ENCODE assay signal across 10 cellular contexts in the genomic region with DNA sequence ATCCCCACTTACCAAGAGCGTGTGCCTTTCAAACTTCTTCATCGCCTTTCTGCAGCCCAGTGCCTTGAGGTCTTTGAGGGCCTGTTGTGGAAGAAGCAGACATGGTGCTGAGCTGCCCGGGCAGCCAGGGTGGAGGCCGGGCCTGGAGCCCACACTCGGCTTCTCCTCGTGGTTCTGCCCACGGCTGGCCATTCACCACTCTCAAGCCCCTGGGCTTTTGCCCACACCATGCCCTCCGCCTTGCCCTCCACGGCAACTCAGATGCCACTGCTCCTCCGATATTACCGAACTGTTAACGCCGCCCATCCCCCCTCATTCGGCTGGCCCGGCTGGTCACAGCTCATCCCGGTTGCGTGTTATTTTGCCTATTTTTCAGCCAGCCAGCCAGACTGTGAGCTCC. TPM values are rescaled to one million over a fixed set of nuclear protein-coding genes. Genes with fewer than 3 reads are reported as not detected.
A peak's percentile ranks its signal among the peaks of the same experiment; 100 is the strongest.
DNase-seq lines count a peak whose midpoint lies in the region; ATAC-seq, FAIRE-seq and TF ChIP-seq lines count a peak whose summit lies in the region.
"Had no signal": no experiment of that assay in that cellular context is flagged by ENCODE, and none has a peak within 500 bp of the region (broad histone marks: within the 10 kb centered on the region; RNA-seq: fewer than 3 reads in every experiment).

No MANE protein-coding gene starts in this region.

- no peaks in the 10 kb centered on the region for H3K36me3 ChIP-seq in HepG2 (replicated peaks in 1 of 2; ENCODE audit: control insufficient read depth in 1 of 2, insufficient read depth in 2 of 2, low read length in 2 of 2)

- no peak overlapping the region for H3K4me3 Mint-ChIP-seq in activated CD8-positive, alpha-beta T cell treated with anti-CD3 and anti-CD28 coated beads for 36 hours
- H3K4me3 Mint-ChIP-seq in activated CD8-positive, alpha-beta T cell treated with anti-CD3 and anti-CD28 coated beads, Interleukin-2, amount 10 ng/mL, durations not matched to agents 7 days and 5 days, result no peak overlapping the region
- H3K4me3 Mint-ChIP-seq: activated T-cell treated with anti-CD3 and anti-CD28 coated beads, Interleukin-2, amount 50 U/mL, for 24 hours; endodermal cell had no signal

- TF ChIP-seq POLR2A in HepG2 (IDR thresholded peaks at IDR 0.05; ENCODE audit: insufficient read depth in 1 of 2, low read depth in 2 of 2, low read length in 2 of 2), result no peak

- no peaks in the 10 kb centered on the region for H3K9me3 ChIP-seq in HepG2 (ENCODE audit: low read length)

- no peak for FAIRE-seq in HepG2 (lab: Jason Lieb, UNC)

- BruUV-seq in HepG2 (replicated peaks; lab: Mats Ljungman, UMichigan), result no TSS peak

- H3K4me1 ChIP-seq in HepG2 (ENCODE audit: insufficient read depth, low read length), result 0 out of 2 replicates have a peak, but pooled peaks cover 2% of the 10 kb centered on the region

- H3K9me3 Mint-ChIP-seq in activated CD8-positive, alpha-beta T cell treated with anti-CD3 and anti-CD28 coated beads for 36 hours, result no peaks in the 10 kb centered on the region
- H3K9me3 Mint-ChIP-seq in activated CD8-positive, alpha-beta T cell treated with anti-CD3 and anti-CD28 coated beads, Interleukin-2, amount 10 ng/mL, durations not matched to agents 7 days and 5 days (ENCODE audit: insufficient read depth), result no peaks in the 10 kb centered on the region
- H3K9me3 Mint-ChIP-seq: activated T-cell treated with anti-CD3 and anti-CD28 coated beads, Interleukin-2, amount 50 U/mL, for 24 hours; nephron had no signal

- TF ChIP-seq RAD21 in HepG2 (CRISPR knock-in tag; IDR thresholded peaks at IDR 0.05), result no peak

- intact Hi-C loops in activated CD8-positive, alpha-beta T cell treated with anti-CD3 and anti-CD28 coated beads for 36 hours (cut with micrococcal nuclease), result no loop called here
- intact Hi-C loops in sciatic nerve (cut with DNase I) (no loop called here), HepG2 (cut with micrococcal nuclease; ENCODE audit: unreplicated experiment) (no loop called here)

- H4K20me1 ChIP-seq in HepG2 (ENCODE audit: insufficient read depth, low read length), result no peaks in the 10 kb centered on the region

- H3K27me3 ChIP-seq in HepG2 (ENCODE audit: control insufficient read depth in 1 of 2, insufficient read depth in 2 of 2, low read length in 2 of 2), result peaks cover 9% of the 10 kb centered on the region in 2 experiments; a peak in 4 of 5 replicates

- H3K9ac ChIP-seq in HepG2 (ENCODE audit: insufficient read depth, low read depth, low read length), result no peak overlapping the region

- CTCF ChIA-PET in activated CD8-positive, alpha-beta T cell treated with anti-CD3 and anti-CD28 coated beads for 36 hours (lab: Charles Lee), result interaction anchor here (1.8 to 2.7 kb wide), 2 partner anchors 10 to 14 kb away, joined by 10 read pairs; no protein-coding TSS in a partner anchor
- CTCF ChIA-PET in activated CD8-positive, alpha-beta T cell treated with anti-CD3 and anti-CD28 coated beads, Interleukin-2, amount 10 ng/mL, durations not matched to agents 7 days and 5 days (lab: Charles Lee), result interaction anchor here (1.6 to 1.8 kb wide), 2 partner anchors 11 to 15 kb away, joined by 4 read pairs; no protein-coding TSS in a partner anchor
- CTCF ChIA-PET in HepG2 (lab: Yijun Ruan, JAX; ENCODE audit: low intra/inter-chr PET ratio, low total read pairs), result no interaction called here

- POLR2A ChIA-PET in activated CD8-positive, alpha-beta T cell treated with anti-CD3 and anti-CD28 coated beads for 36 hours (lab: Charles Lee), result interaction anchor here (1.1 to 8.9 kb wide), 3 partner anchors 15 to 37 kb away, joined by 4 to 48 read pairs (median 9); partner anchors contain the start of genes AKT1S1, ATF5 and NUP62
- POLR2A ChIA-PET in activated CD8-positive, alpha-beta T cell treated with anti-CD3 and anti-CD28 coated beads, Interleukin-2, amount 10 ng/mL, durations not matched to agents 7 days and 5 days (lab: Charles Lee), result no interaction called here
- POLR2A ChIA-PET in HepG2 (lab: Yijun Ruan, JAX), result interaction anchor here (0.7 kb wide), 1 partner anchor 37 kb away, joined by 3 read pairs; the partner anchor contains the start of genes ATF5 and NUP62

- peak overlapping the region; percentile 34 for H3K27ac Mint-ChIP-seq in activated CD8-positive, alpha-beta T cell treated with anti-CD3 and anti-CD28 coated beads for 36 hours
- no peak overlapping the region for H3K27ac Mint-ChIP-seq in activated CD8-positive, alpha-beta T cell treated with anti-CD3 and anti-CD28 coated beads, Interleukin-2, amount 10 ng/mL, durations not matched to agents 7 days and 5 days
- H3K27ac Mint-ChIP-seq: activated T-cell treated with anti-CD3 and anti-CD28 coated beads, Interleukin-2, amount 50 U/mL, for 24 hours; endodermal cell; nephron had no signal

- no peak for DNase-seq in activated CD8-positive, alpha-beta T cell treated with anti-CD3 and anti-CD28 coated beads for 36 hours
- no peak for DNase-seq in activated CD8-positive, alpha-beta T cell treated with anti-CD3 and anti-CD28 coated beads, Interleukin-2, amount 10 ng/mL, durations not matched to agents 7 days and 5 days
- DNase-seq in sciatic nerve (ENCODE audit: low spot score), result peak; percentile 59
- DNase-seq in HepG2 (ENCODE audit: low spot score), result no peak
- DNase-seq: activated T-cell treated with anti-CD3 and anti-CD28 coated beads, Interleukin-2, amount 50 U/mL, for 24 hours; left cardiac atrium had no signal

- H3K4me2 ChIP-seq in HepG2 (ENCODE audit: low read depth, low read length), result no peak overlapping the region

- H3K4me3 ChIP-seq in HepG2 (replicated peaks in 1 of 3; ENCODE audit: insufficient read depth in 1 of 3, low read depth in 2 of 3, low read length in 3 of 3), result no peak overlapping the region

- in situ Hi-C loops in HepG2 (cut with HindIII; ENCODE audit: extremely low pct_ligation_motif_present, low pct_unique_long_range_greater_than_20kb), result no loop called here

- no peak for TF ChIP-seq CTCF in activated CD8-positive, alpha-beta T cell treated with anti-CD3 and anti-CD28 coated beads for 36 hours (IDR thresholded peaks at IDR 0.05)
- TF ChIP-seq CTCF in HepG2 (CRISPR knock-in tag; IDR thresholded peaks at IDR 0.05), result no peak

- peaks cover 11% of the 10 kb centered on the region for H3K36me3 Mint-ChIP-seq in activated CD8-positive, alpha-beta T cell treated with anti-CD3 and anti-CD28 coated beads for 36 hours (ENCODE audit: low read depth)
- H3K36me3 Mint-ChIP-seq in activated CD8-positive, alpha-beta T cell treated with anti-CD3 and anti-CD28 coated beads, Interleukin-2, amount 10 ng/mL, durations not matched to agents 7 days and 5 days (ENCODE audit: low read depth), result peaks cover 2% of the 10 kb centered on the region

- 74% methylated on average over 11 of the region's 17 CpGs for WGBS in HepG2 (ENCODE audit: low lambda C conversion rate)

- H3K27me3 Mint-ChIP-seq in activated CD8-positive, alpha-beta T cell treated with anti-CD3 and anti-CD28 coated beads for 36 hours, result no peaks in the 10 kb centered on the region
- H3K27me3 Mint-ChIP-seq in activated CD8-positive, alpha-beta T cell treated with anti-CD3 and anti-CD28 coated beads, Interleukin-2, amount 10 ng/mL, durations not matched to agents 7 days and 5 days (ENCODE audit: low read depth), result no peaks in the 10 kb centered on the region
- H3K27me3 Mint-ChIP-seq: activated T-cell treated with anti-CD3 and anti-CD28 coated beads, Interleukin-2, amount 50 U/mL, for 24 hours had no signal

- H2AFZ ChIP-seq in HepG2 (ENCODE audit: low read length), result no peak overlapping the region

- no peaks in the 10 kb centered on the region for H3K79me2 ChIP-seq in HepG2 (ENCODE audit: insufficient read depth, low read length)

- H3K4me1 Mint-ChIP-seq in activated CD8-positive, alpha-beta T cell treated with anti-CD3 and anti-CD28 coated beads for 36 hours (ENCODE audit: low read depth), result peaks cover 45% of the 10 kb centered on the region
- H3K4me1 Mint-ChIP-seq in activated CD8-positive, alpha-beta T cell treated with anti-CD3 and anti-CD28 coated beads, Interleukin-2, amount 10 ng/mL, durations not matched to agents 7 days and 5 days (ENCODE audit: low read depth), result peaks cover 34% of the 10 kb centered on the region
- H3K4me1 Mint-ChIP-seq: endodermal cell had no signal

- no peak for ATAC-seq in activated CD8-positive, alpha-beta T cell treated with anti-CD3 and anti-CD28 coated beads for 36 hours
- no peak for ATAC-seq in activated CD8-positive, alpha-beta T cell treated with anti-CD3 and anti-CD28 coated beads, Interleukin-2, amount 10 ng/mL, durations not matched to agents 7 days and 5 days
- ATAC-seq in sciatic nerve (no peak), HepG2 (no peak)

- H3K27ac ChIP-seq in HepG2 (ENCODE audit: extremely low read length, insufficient read depth, low read length), result no peak overlapping the region
- H3K27ac ChIP-seq: RWPE1 had no signal

- TF ChIP-seq EP300 in HepG2 (IDR thresholded peaks at IDR 0.05; ENCODE audit: low read depth in 2 of 2, low read length in 2 of 2) (no peak), HepG2 (CRISPR knock-in tag; IDR thresholded peaks at IDR 0.05; ENCODE audit: borderline replicate concordance) (no peak)

RNA-seq across cellular contexts. Expression of gene IL4I1, which starts 5.3 kb away (rescaled TPM):
- total RNA-seq in activated CD8-positive, alpha-beta T cell treated with anti-CD3 and anti-CD28 coated beads for 36 hours, result 10 to 100 TPM; 16.1 to 16.2 TPM
- total RNA-seq in activated CD8-positive, alpha-beta T cell treated with anti-CD3 and anti-CD28 coated beads, Interleukin-2, amount 10 ng/mL, durations not matched to agents 7 days and 5 days, result 1 to 10 TPM; 1.2 to 1.6 TPM
- total RNA-seq in sciatic nerve (4.6 TPM), HepG2 (2016; rRNA removed; fragmentation: Illumina TruSeq; extraction: Trizol) (not detected in 2 replicates)
- not detected in 2 replicates for total RNA-seq in HepG2 (2016; cell fraction: cytosol; rRNA removed; fragmentation: Illumina TruSeq; extraction: Trizol; ENCODE audit: low read depth)
- total RNA-seq in HepG2 (2016; cell fraction: insoluble cytoplasmic fraction; rRNA removed; fragmentation: Illumina TruSeq; extraction: Trizol), result 0.18 and 0.30 TPM in 2 replicates
- not detected in 2 replicates for total RNA-seq in HepG2 (2016; cell fraction: membrane; rRNA removed; fragmentation: Illumina TruSeq; extraction: Trizol)
- not detected in 2 replicates for total RNA-seq in HepG2 (2016; cell fraction: nucleus; rRNA removed; fragmentation: Illumina TruSeq; extraction: Trizol)
- not detected in 2 replicates for polyA plus RNA-seq in HepG2 (2011; rRNA removed)
- polyA plus RNA-seq in HepG2 (2011; cell fraction: cytosol; rRNA removed), result 0.08 TPM in 1 of 2 replicates, not detected in the other
- polyA plus RNA-seq in HepG2 (2011; cell fraction: nucleus; rRNA removed), result 0.16 and 0.28 TPM in 2 replicates
- 0.50 TPM in 1 of 2 replicates, not detected in the other for polyA plus RNA-seq in HepG2 (2012)
- 0.29 TPM in 1 of 2 replicates, not detected in the other for polyA plus RNA-seq in HepG2 (2016; cell fraction: cytosol; fragmentation: Illumina TruSeq; extraction: Trizol; ENCODE audit: low read depth)
- polyA plus RNA-seq in HepG2 (2016; cell fraction: insoluble cytoplasmic fraction; fragmentation: Illumina TruSeq; extraction: Trizol; ENCODE audit: low read depth), result not detected in 2 replicates
- polyA plus RNA-seq in HepG2 (2016; cell fraction: membrane; fragmentation: Illumina TruSeq; extraction: Trizol; ENCODE audit: low read depth), result not detected in 2 replicates
- polyA plus RNA-seq in HepG2 (2016; cell fraction: nucleus; fragmentation: Illumina TruSeq; extraction: Trizol; ENCODE audit: insufficient read depth, low read depth), result not detected in 2 replicates
- polyA minus RNA-seq in HepG2 (2011; rRNA and poly(A)+ RNA removed; ENCODE audit: low replicate concordance), result 0.09 TPM in 1 of 2 replicates, not detected in the other
- polyA minus RNA-seq in HepG2 (2011; cell fraction: cytosol; rRNA and poly(A)+ RNA removed), result not detected in 2 replicates
- polyA minus RNA-seq in HepG2 (2011; cell fraction: nucleus; rRNA and poly(A)+ RNA removed), result not detected in 2 replicates
- total RNA-seq: NCI-H460 had no signal

RNA-seq across cellular contexts. Expression of gene TBC1D17, which starts 13.9 kb away (rescaled TPM):
- total RNA-seq in activated CD8-positive, alpha-beta T cell treated with anti-CD3 and anti-CD28 coated beads for 36 hours, result 10 to 100 TPM; 26.6 to 26.8 TPM
- 10 to 100 TPM; 28.6 to 30.8 TPM for total RNA-seq in activated CD8-positive, alpha-beta T cell treated with anti-CD3 and anti-CD28 coated beads, Interleukin-2, amount 10 ng/mL, durations not matched to agents 7 days and 5 days
- total RNA-seq in sciatic nerve, result 64.8 TPM
- total RNA-seq in HepG2 (2016; rRNA removed; fragmentation: Illumina TruSeq; extraction: Trizol), result 3.6 and 9.7 TPM in 2 replicates
- total RNA-seq in HepG2 (2016; cell fraction: cytosol; rRNA removed; fragmentation: Illumina TruSeq; extraction: Trizol; ENCODE audit: low read depth), result 3.6 and 4.6 TPM in 2 replicates
- 4.5 and 10.0 TPM in 2 replicates for total RNA-seq in HepG2 (2016; cell fraction: insoluble cytoplasmic fraction; rRNA removed; fragmentation: Illumina TruSeq; extraction: Trizol)
- 7.6 and 8.5 TPM in 2 replicates for total RNA-seq in HepG2 (2016; cell fraction: membrane; rRNA removed; fragmentation: Illumina TruSeq; extraction: Trizol)
- total RNA-seq in HepG2 (2016; cell fraction: nucleus; rRNA removed; fragmentation: Illumina TruSeq; extraction: Trizol), result 8.6 and 13.7 TPM in 2 replicates
- polyA plus RNA-seq in HepG2 (2011; rRNA removed), result 16.9 and 21.6 TPM in 2 replicates
- polyA plus RNA-seq in HepG2 (2011; cell fraction: cytosol; rRNA removed), result 7.9 and 12.0 TPM in 2 replicates
- polyA plus RNA-seq in HepG2 (2011; cell fraction: nucleus; rRNA removed), result 83.8 and 108 TPM in 2 replicates
- polyA plus RNA-seq in HepG2 (2012), result 19.0 and 23.3 TPM in 2 replicates
- polyA plus RNA-seq in HepG2 (2016; cell fraction: cytosol; fragmentation: Illumina TruSeq; extraction: Trizol; ENCODE audit: low read depth), result 4.7 and 5.1 TPM in 2 replicates
- polyA plus RNA-seq in HepG2 (2016; cell fraction: insoluble cytoplasmic fraction; fragmentation: Illumina TruSeq; extraction: Trizol; ENCODE audit: low read depth), result 10.7 and 15.1 TPM in 2 replicates
- 9.3 and 10.8 TPM in 2 replicates for polyA plus RNA-seq in HepG2 (2016; cell fraction: membrane; fragmentation: Illumina TruSeq; extraction: Trizol; ENCODE audit: low read depth)
- 45.7 and 46.6 TPM in 2 replicates for polyA plus RNA-seq in HepG2 (2016; cell fraction: nucleus; fragmentation: Illumina TruSeq; extraction: Trizol; ENCODE audit: insufficient read depth, low read depth)
- polyA minus RNA-seq in HepG2 (2011; rRNA and poly(A)+ RNA removed; ENCODE audit: low replicate concordance), result 14.8 and 17.4 TPM in 2 replicates
- polyA minus RNA-seq in HepG2 (2011; cell fraction: cytosol; rRNA and poly(A)+ RNA removed), result 9.8 and 11.2 TPM in 2 replicates
- polyA minus RNA-seq in HepG2 (2011; cell fraction: nucleus; rRNA and poly(A)+ RNA removed), result 16.0 and 24.2 TPM in 2 replicates

RNA-seq across cellular contexts. Expression of gene AKT1S1, which starts 14.2 kb away (rescaled TPM):
- 10 to 100 TPM; 17.5 to 19.5 TPM for total RNA-seq in activated CD8-positive, alpha-beta T cell treated with anti-CD3 and anti-CD28 coated beads for 36 hours
- 10 to 100 TPM; 15.6 to 16.4 TPM for total RNA-seq in activated CD8-positive, alpha-beta T cell treated with anti-CD3 and anti-CD28 coated beads, Interleukin-2, amount 10 ng/mL, durations not matched to agents 7 days and 5 days
- total RNA-seq in sciatic nerve (36.6 TPM), HepG2 (2016; rRNA removed; fragmentation: Illumina TruSeq; extraction: Trizol) (10.9 and 13.5 TPM in 2 replicates)
- 6.3 and 7.3 TPM in 2 replicates for total RNA-seq in HepG2 (2016; cell fraction: cytosol; rRNA removed; fragmentation: Illumina TruSeq; extraction: Trizol; ENCODE audit: low read depth)
- 10.3 and 14.9 TPM in 2 replicates for total RNA-seq in HepG2 (2016; cell fraction: insoluble cytoplasmic fraction; rRNA removed; fragmentation: Illumina TruSeq; extraction: Trizol)
- 14.8 and 16.5 TPM in 2 replicates for total RNA-seq in HepG2 (2016; cell fraction: membrane; rRNA removed; fragmentation: Illumina TruSeq; extraction: Trizol)
- 12.4 and 13.6 TPM in 2 replicates for total RNA-seq in HepG2 (2016; cell fraction: nucleus; rRNA removed; fragmentation: Illumina TruSeq; extraction: Trizol)
- polyA plus RNA-seq in HepG2 (2011; rRNA removed), result 27.8 and 30.0 TPM in 2 replicates
- polyA plus RNA-seq in HepG2 (2011; cell fraction: cytosol; rRNA removed), result 29.0 and 32.7 TPM in 2 replicates
- 56.2 and 76.4 TPM in 2 replicates for polyA plus RNA-seq in HepG2 (2011; cell fraction: nucleus; rRNA removed)
- 19.5 and 19.7 TPM in 2 replicates for polyA plus RNA-seq in HepG2 (2012)
- 22.7 and 24.3 TPM in 2 replicates for polyA plus RNA-seq in HepG2 (2016; cell fraction: cytosol; fragmentation: Illumina TruSeq; extraction: Trizol; ENCODE audit: low read depth)
- 43.5 and 52.7 TPM in 2 replicates for polyA plus RNA-seq in HepG2 (2016; cell fraction: insoluble cytoplasmic fraction; fragmentation: Illumina TruSeq; extraction: Trizol; ENCODE audit: low read depth)
- polyA plus RNA-seq in HepG2 (2016; cell fraction: membrane; fragmentation: Illumina TruSeq; extraction: Trizol; ENCODE audit: low read depth), result 46.7 and 51.1 TPM in 2 replicates
- 55.9 and 59.4 TPM in 2 replicates for polyA plus RNA-seq in HepG2 (2016; cell fraction: nucleus; fragmentation: Illumina TruSeq; extraction: Trizol; ENCODE audit: insufficient read depth, low read depth)
- 25.3 and 37.7 TPM in 2 replicates for polyA minus RNA-seq in HepG2 (2011; rRNA and poly(A)+ RNA removed; ENCODE audit: low replicate concordance)
- 13.0 and 14.0 TPM in 2 replicates for polyA minus RNA-seq in HepG2 (2011; cell fraction: cytosol; rRNA and poly(A)+ RNA removed)
- polyA minus RNA-seq in HepG2 (2011; cell fraction: nucleus; rRNA and poly(A)+ RNA removed), result 21.9 and 22.5 TPM in 2 replicates

RNA-seq across cellular contexts. Expression of gene PNKP, which starts 24.0 kb away (rescaled TPM):
- 10 to 100 TPM; 58.8 to 65.9 TPM for total RNA-seq in activated CD8-positive, alpha-beta T cell treated with anti-CD3 and anti-CD28 coated beads for 36 hours
- 100 to 1,000 TPM; 113 to 120 TPM for total RNA-seq in activated CD8-positive, alpha-beta T cell treated with anti-CD3 and anti-CD28 coated beads, Interleukin-2, amount 10 ng/mL, durations not matched to agents 7 days and 5 days
- total RNA-seq in sciatic nerve, result 66.6 TPM
- total RNA-seq in HepG2 (2016; rRNA removed; fragmentation: Illumina TruSeq; extraction: Trizol), result 12.5 and 27.1 TPM in 2 replicates
- total RNA-seq in HepG2 (2016; cell fraction: cytosol; rRNA removed; fragmentation: Illumina TruSeq; extraction: Trizol; ENCODE audit: low read depth), result 15.1 and 16.6 TPM in 2 replicates
- total RNA-seq in HepG2 (2016; cell fraction: insoluble cytoplasmic fraction; rRNA removed; fragmentation: Illumina TruSeq; extraction: Trizol), result 14.0 and 23.3 TPM in 2 replicates
- 10.4 and 12.6 TPM in 2 replicates for total RNA-seq in HepG2 (2016; cell fraction: membrane; rRNA removed; fragmentation: Illumina TruSeq; extraction: Trizol)
- total RNA-seq in HepG2 (2016; cell fraction: nucleus; rRNA removed; fragmentation: Illumina TruSeq; extraction: Trizol), result 22.5 and 24.4 TPM in 2 replicates
- polyA plus RNA-seq in HepG2 (2011; rRNA removed), result 12.7 and 17.0 TPM in 2 replicates
- 6.9 and 10.2 TPM in 2 replicates for polyA plus RNA-seq in HepG2 (2011; cell fraction: cytosol; rRNA removed)
- polyA plus RNA-seq in HepG2 (2011; cell fraction: nucleus; rRNA removed), result 96.1 and 104 TPM in 2 replicates
- polyA plus RNA-seq in HepG2 (2012), result 14.4 and 18.2 TPM in 2 replicates
- polyA plus RNA-seq in HepG2 (2016; cell fraction: cytosol; fragmentation: Illumina TruSeq; extraction: Trizol; ENCODE audit: low read depth), result 6.4 and 8.2 TPM in 2 replicates
- polyA plus RNA-seq in HepG2 (2016; cell fraction: insoluble cytoplasmic fraction; fragmentation: Illumina TruSeq; extraction: Trizol; ENCODE audit: low read depth), result 11.5 and 13.4 TPM in 2 replicates
- 11.3 and 40.2 TPM in 2 replicates for polyA plus RNA-seq in HepG2 (2016; cell fraction: membrane; fragmentation: Illumina TruSeq; extraction: Trizol; ENCODE audit: low read depth)
- 87.3 and 98.8 TPM in 2 replicates for polyA plus RNA-seq in HepG2 (2016; cell fraction: nucleus; fragmentation: Illumina TruSeq; extraction: Trizol; ENCODE audit: insufficient read depth, low read depth)
- 16.1 and 37.1 TPM in 2 replicates for polyA minus RNA-seq in HepG2 (2011; rRNA and poly(A)+ RNA removed; ENCODE audit: low replicate concordance)
- polyA minus RNA-seq in HepG2 (2011; cell fraction: cytosol; rRNA and poly(A)+ RNA removed), result 9.8 and 10.1 TPM in 2 replicates
- polyA minus RNA-seq in HepG2 (2011; cell fraction: nucleus; rRNA and poly(A)+ RNA removed), result 30.5 and 40.2 TPM in 2 replicates

RNA-seq across cellular contexts. Expression of gene ATF5, which starts 37.6 kb away (rescaled TPM):
- total RNA-seq in activated CD8-positive, alpha-beta T cell treated with anti-CD3 and anti-CD28 coated beads for 36 hours, result 10 to 100 TPM; 11.8 TPM
- 1 to 10 TPM; 7.1 to 9.3 TPM for total RNA-seq in activated CD8-positive, alpha-beta T cell treated with anti-CD3 and anti-CD28 coated beads, Interleukin-2, amount 10 ng/mL, durations not matched to agents 7 days and 5 days
- 26.0 TPM for total RNA-seq in sciatic nerve
- 9.7 and 10.3 TPM in 2 replicates for total RNA-seq in HepG2 (2016; rRNA removed; fragmentation: Illumina TruSeq; extraction: Trizol)
- total RNA-seq in HepG2 (2016; cell fraction: cytosol; rRNA removed; fragmentation: Illumina TruSeq; extraction: Trizol; ENCODE audit: low read depth), result 6.1 and 6.2 TPM in 2 replicates
- total RNA-seq in HepG2 (2016; cell fraction: insoluble cytoplasmic fraction; rRNA removed; fragmentation: Illumina TruSeq; extraction: Trizol), result 7.9 and 10.5 TPM in 2 replicates
- 12.6 and 12.7 TPM in 2 replicates for total RNA-seq in HepG2 (2016; cell fraction: membrane; rRNA removed; fragmentation: Illumina TruSeq; extraction: Trizol)
- total RNA-seq in HepG2 (2016; cell fraction: nucleus; rRNA removed; fragmentation: Illumina TruSeq; extraction: Trizol), result 4.6 and 7.3 TPM in 2 replicates
- 4.9 and 5.2 TPM in 2 replicates for polyA plus RNA-seq in HepG2 (2011; rRNA removed)
- polyA plus RNA-seq in HepG2 (2011; cell fraction: cytosol; rRNA removed), result 2.7 and 3.7 TPM in 2 replicates
- polyA plus RNA-seq in HepG2 (2011; cell fraction: nucleus; rRNA removed), result 10.1 and 14.5 TPM in 2 replicates
- polyA plus RNA-seq in HepG2 (2012), result 9.9 and 10.1 TPM in 2 replicates
- 16.0 and 17.0 TPM in 2 replicates for polyA plus RNA-seq in HepG2 (2016; cell fraction: cytosol; fragmentation: Illumina TruSeq; extraction: Trizol; ENCODE audit: low read depth)
- polyA plus RNA-seq in HepG2 (2016; cell fraction: insoluble cytoplasmic fraction; fragmentation: Illumina TruSeq; extraction: Trizol; ENCODE audit: low read depth), result 24.8 and 28.5 TPM in 2 replicates
- polyA plus RNA-seq in HepG2 (2016; cell fraction: membrane; fragmentation: Illumina TruSeq; extraction: Trizol; ENCODE audit: low read depth), result 25.8 and 30.2 TPM in 2 replicates
- polyA plus RNA-seq in HepG2 (2016; cell fraction: nucleus; fragmentation: Illumina TruSeq; extraction: Trizol; ENCODE audit: insufficient read depth, low read depth), result 25.5 and 26.1 TPM in 2 replicates
- 3.5 and 5.9 TPM in 2 replicates for polyA minus RNA-seq in HepG2 (2011; rRNA and poly(A)+ RNA removed; ENCODE audit: low replicate concordance)
- 2.2 and 2.5 TPM in 2 replicates for polyA minus RNA-seq in HepG2 (2011; cell fraction: cytosol; rRNA and poly(A)+ RNA removed)
- 3.1 and 3.4 TPM in 2 replicates for polyA minus RNA-seq in HepG2 (2011; cell fraction: nucleus; rRNA and poly(A)+ RNA removed)
